Comparison of ENCODE assay signal across 14 cellular contexts in the genomic region with DNA sequence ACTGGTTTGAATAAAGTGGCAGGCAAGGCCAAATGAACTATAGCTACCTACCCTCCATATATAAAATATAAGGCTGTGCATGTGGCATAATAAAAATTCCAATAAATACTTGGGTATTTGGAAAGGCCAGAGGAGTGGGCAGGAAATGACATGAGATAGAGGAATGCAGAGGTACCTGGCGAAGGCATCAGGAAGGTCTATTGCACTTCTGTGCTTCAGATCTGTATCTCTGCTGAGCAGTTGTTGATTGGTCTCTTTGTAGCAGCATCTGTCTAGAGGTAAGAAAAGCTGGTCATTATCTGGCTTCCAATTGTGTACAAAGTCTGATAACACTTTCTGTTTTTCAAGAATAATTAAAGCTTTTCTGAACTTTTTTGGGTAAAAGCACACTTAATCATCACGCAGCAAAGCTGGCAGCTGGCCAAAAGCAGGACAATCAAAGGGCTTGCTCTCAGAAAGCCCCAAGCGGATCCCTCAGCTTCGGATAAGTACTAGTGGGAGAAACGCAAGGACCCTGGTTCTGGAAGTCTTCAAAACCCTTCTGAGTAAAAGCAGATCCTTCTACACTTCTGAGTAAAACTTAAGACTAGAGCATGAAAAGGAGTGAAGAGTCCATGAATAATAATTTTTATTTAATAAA.
DNase-seq lines count a peak whose midpoint lies in the region; ATAC-seq and TF ChIP-seq lines count a peak whose summit lies in the region.
"Had no signal": no experiment of that assay in that cellular context is flagged by ENCODE, and none has a peak within 500 bp of the region (broad histone marks: within the 10 kb centered on the region; RNA-seq: fewer than 3 reads in every experiment).

No MANE protein-coding gene starts in this region.

- no peak for TF ChIP-seq CTCF in fibroblast of the aortic adventitia (IDR thresholded peaks at IDR 0.05; ENCODE audit: insufficient read depth, low read length)

- peak overlapping the region; percentile 62 for H3K27ac ChIP-seq in mesodermal cell (ENCODE audit: low read depth, low read length, severe bottlenecking)

- H3K36me3 ChIP-seq in mesodermal cell (ENCODE audit: control insufficient read depth, insufficient read depth, low read length), result no peaks in the 10 kb centered on the region

- no peaks in the 10 kb centered on the region for H3K9me3 Mint-ChIP-seq in activated T-helper 17 cell treated with anti-CD3 and anti-CD28 coated beads, Interleukin-2, amount 50 U/mL, for 72 hours

- H3K36me3 Mint-ChIP-seq in activated T-helper 17 cell treated with anti-CD3 and anti-CD28 coated beads, Interleukin-2, amount 50 U/mL, for 72 hours (ENCODE audit: low read depth), result no peaks in the 10 kb centered on the region
- H3K36me3 Mint-ChIP-seq: immature natural killer cell had no signal

- H3K4me1 ChIP-seq in mesodermal cell (ENCODE audit: control insufficient read depth, insufficient read depth, low read length, poor library complexity, severe bottlenecking), result peaks cover 16% of the 10 kb centered on the region

- H3K9me3 ChIP-seq in mesodermal cell (ENCODE audit: control insufficient read depth, low read length), result no peaks in the 10 kb centered on the region

- ATAC-seq in activated T-helper 17 cell treated with anti-CD3 and anti-CD28 coated beads, Interleukin-2, amount 50 U/mL, for 72 hours (replicated peaks), result no peak
- ATAC-seq in GM18858 (IDR thresholded peaks at IDR 0.05; ENCODE audit: unreplicated experiment), result no peak
- ATAC-seq in GM19351 (IDR thresholded peaks at IDR 0.05; ENCODE audit: unreplicated experiment), result no peak
- ATAC-seq: activated T-cell treated with anti-CD3 and anti-CD28 coated beads, Interleukin-2, amount 50 U/mL, for 72 hours had no signal

- H3K4me3 Mint-ChIP-seq in activated T-helper 17 cell treated with anti-CD3 and anti-CD28 coated beads, Interleukin-2, amount 50 U/mL, for 72 hours, result no peak overlapping the region
- H3K4me3 Mint-ChIP-seq: activated T-cell treated with anti-CD3 and anti-CD28 coated beads, Interleukin-2, amount 50 U/mL, for 72 hours; B cell; immature natural killer cell had no signal

- 69 to 100% methylated on average over 1 to 3 of the region's 5 CpGs for WGBS in mesodermal cell (ENCODE audit: insufficient coverage in 2 of 2), 2 experiments

- DNase-seq in ELR (ENCODE audit: low read depth) (peak; percentile 13), RPMI7951 (ENCODE audit: low read depth) (peak; percentile 14), fibroblast of the aortic adventitia (ENCODE audit: low read depth) (peak; percentile 59), erythroblast (lab: John Stamatoyannopoulos, UW) (no peak)
- DNase-seq: activated CD4-positive, alpha-beta T cell treated with anti-CD3 and anti-CD28 coated beads, Interleukin-2, amount 50 U/mL, for 1 hour; activated T-cell treated with anti-CD3 and anti-CD28 coated beads, Interleukin-2, amount 50 U/mL, for 72 hours; immature natural killer cell; NCI-H1092; T1000 had no signal

- no peaks in the 10 kb centered on the region for H3K4me1 Mint-ChIP-seq in activated T-helper 17 cell treated with anti-CD3 and anti-CD28 coated beads, Interleukin-2, amount 50 U/mL, for 72 hours
- H3K4me1 Mint-ChIP-seq: B cell, immature natural killer cell had no signal

- TF ChIP-seq POLR2A in erythroblast (IDR thresholded peaks at IDR 0.05; ENCODE audit: low read length), result no peak

- peaks cover 22% of the 10 kb centered on the region for H3K27me3 Mint-ChIP-seq in activated T-helper 17 cell treated with anti-CD3 and anti-CD28 coated beads, Interleukin-2, amount 50 U/mL, for 72 hours
- H3K27me3 Mint-ChIP-seq: B cell had no signal

- no peak overlapping the region for H3K27ac Mint-ChIP-seq in activated T-helper 17 cell treated with anti-CD3 and anti-CD28 coated beads, Interleukin-2, amount 50 U/mL, for 72 hours
- H3K27ac Mint-ChIP-seq: activated T-cell treated with anti-CD3 and anti-CD28 coated beads, Interleukin-2, amount 50 U/mL, for 72 hours; B cell; immature natural killer cell had no signal

- H3K4me3 ChIP-seq in fibroblast of the aortic adventitia (ENCODE audit: low read depth, low read length) (no peak overlapping the region), mesodermal cell (ENCODE audit: extremely low read depth, insufficient read depth, low read length, poor library complexity, severe bottlenecking) (no peak overlapping the region)

Comparison
In these comparisons a context has a peak if more than half of its experiments do, and no peak if none do; other contexts are left out.
1. DNase-seq: peak in ELR (single experiment), RPMI7951 (single experiment) and fibroblast of the aortic adventitia (single experiment); none in erythroblast (0 of 2).